Comparison of ENCODE assay signal across 1 cellular context in genomic region chr2:41923156-41923786, GRCh38.
TF ChIP-seq lines count a peak whose summit lies in the region.

No MANE protein-coding gene starts in this region.

TF ChIP-seq in GM23338, 12 proteins besides CTCF, POLR2A, EP300 and RAD21 (continued from another document):
- no peak for TF ChIP-seq ZNF462 (CRISPR knock-in tag; IDR thresholded peaks at IDR 0.05)
- no peak for TF ChIP-seq ETS1 (IDR thresholded peaks at IDR 0.05)
- TF ChIP-seq JUNB (IDR thresholded peaks at IDR 0.05; ENCODE audit: unreplicated experiment): no peak
- no peak for TF ChIP-seq CREB1 (CRISPR knock-in tag; IDR thresholded peaks at IDR 0.05; ENCODE audit: low read depth)
